In the genomic region with DNA sequence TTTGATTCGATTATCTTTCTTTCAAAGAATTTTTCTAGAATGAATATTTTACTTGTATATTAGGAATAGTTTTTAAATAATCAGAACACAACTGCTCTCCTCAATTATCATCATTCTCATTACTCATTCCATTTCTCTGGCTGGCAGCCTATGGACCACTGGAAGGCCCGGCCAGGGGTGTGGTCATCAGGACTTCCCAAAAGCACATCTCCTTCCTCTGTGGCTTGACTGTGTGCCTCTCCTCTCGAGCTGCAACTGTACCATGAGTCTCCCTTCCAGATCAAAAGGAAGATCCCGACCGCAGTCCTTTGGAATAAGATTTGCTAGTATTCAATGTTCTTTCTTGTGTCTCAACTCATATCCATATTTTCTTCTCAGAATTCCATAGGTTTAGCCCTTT, we compare ENCODE assay signal across 10 cellular contexts.
"Had no signal": no experiment of that assay in that cellular context is flagged by ENCODE, and none has a peak within 500 bp of the region (broad histone marks: within the 10 kb centered on the region; RNA-seq: fewer than 3 reads in every experiment).

No MANE protein-coding gene starts in this region.

- DNase-seq: GM23248, GOT3, H7, HFFc6, IMR-90 had no signal

- H3K27ac ChIP-seq: GM23248, HL-60 had no signal

- H3K4me3 Mint-ChIP-seq: HFFc6 had no signal

- H3K36me3 ChIP-seq: HAP-1 had no signal

- H2AFZ ChIP-seq: GM23248 had no signal

- H3K4me1 ChIP-seq: HAP-1 had no signal

- ATAC-seq: HCT116, HepG2, K562 had no signal

- H3K9me3 ChIP-seq: HAP-1 had no signal

- H3K4me3 ChIP-seq: GM23248, HAP-1, K562 had no signal

- H3K9me3 Mint-ChIP-seq: HFFc6 had no signal

- H3K27ac Mint-ChIP-seq: HFFc6 had no signal

- H3K9ac ChIP-seq: GM23248 had no signal
